33 cellular contexts compared by ENCODE assay signal in genomic region chr1:17883662-17884395, GRCh38.
"Had no signal": no experiment of that assay in that cellular context is flagged by ENCODE, and none has a peak within 500 bp of the region (broad histone marks: within the 10 kb centered on the region; RNA-seq: fewer than 3 reads in every experiment).

No MANE protein-coding gene starts in this region.

- H3K4me3 Mint-ChIP-seq: activated B cell treated with CpG ODN at 0.5 μM for 24 hours; activated CD8-positive, alpha-beta memory T cell treated with anti-CD3 and anti-CD28 coated beads, Interleukin-2, amount 10 ng/mL, durations not matched to agents 7 days and 5 days; activated CD8-positive, alpha-beta T cell treated with anti-CD3 and anti-CD28 coated beads, Interleukin-2, amount 10 ng/mL, durations not matched to agents 7 days and 5 days; activated naive CD8-positive, alpha-beta T cell; activated T-helper 1 cell treated with anti-CD3 and anti-CD28 coated beads, Interleukin-12 subunit alpha, Interleukin-12 subunit beta, Interleukin-2, Interleukin-4 antibody, amounts not matched to agents 30 ng/mL and 10 ng/mL and 1 ng/mL, durations not matched to agents 14 hours and 24 hours and 36 hours; effector memory CD8-positive, alpha-beta T cell; T-helper 17 cell; T-helper 2 cell treated with Interferon-gamma antibody and Interleukin-4, amounts not matched to agents 5 μg/mL and 100 μg/mL, for 36 hours had no signal

- H3K36me3 ChIP-seq: brain microvascular endothelial cell, esophagus squamous epithelium, gastroesophageal sphincter, WERI-Rb-1 had no signal

- H3K27me3 Mint-ChIP-seq: activated CD8-positive, alpha-beta memory T cell treated with anti-CD3 and anti-CD28 coated beads, Interleukin-2, amount 10 ng/mL, durations not matched to agents 7 days and 5 days had no signal

- H3K36me3 Mint-ChIP-seq: activated CD8-positive, alpha-beta memory T cell treated with anti-CD3 and anti-CD28 coated beads, Interleukin-2, amount 10 ng/mL, durations not matched to agents 7 days and 5 days; activated naive CD8-positive, alpha-beta T cell had no signal

- H3K9me3 ChIP-seq: esophagus squamous epithelium, gastroesophageal sphincter had no signal

- H3K4me1 ChIP-seq: esophagus squamous epithelium, gastroesophageal sphincter had no signal

- H3K27me3 ChIP-seq: brain microvascular endothelial cell had no signal

- H3K4me3 ChIP-seq: esophagus squamous epithelium, gastroesophageal sphincter had no signal

- ATAC-seq: activated CD4-positive, CD25-positive, alpha-beta regulatory T cell treated with anti-CD3 and anti-CD28 coated beads, Interleukin-2, amount 50 U/mL, for 24 hours; activated CD8-positive, alpha-beta memory T cell treated with anti-CD3 and anti-CD28 coated beads, Interleukin-2, amount 10 ng/mL, durations not matched to agents 7 days and 5 days; activated CD8-positive, alpha-beta T cell treated with anti-CD3 and anti-CD28 coated beads, Interleukin-2, amount 10 ng/mL, durations not matched to agents 7 days and 5 days; effector memory CD8-positive, alpha-beta T cell; gastroesophageal sphincter; T-helper 17 cell had no signal

- H3K4me1 Mint-ChIP-seq: activated B cell treated with CpG ODN at 0.5 μM for 24 hours; activated CD8-positive, alpha-beta memory T cell treated with anti-CD3 and anti-CD28 coated beads, Interleukin-2, amount 10 ng/mL, durations not matched to agents 7 days and 5 days; T-helper 17 cell had no signal

- H3K27ac ChIP-seq: brain microvascular endothelial cell, epithelial cell of prostate, esophagus squamous epithelium, gastroesophageal sphincter, WERI-Rb-1 had no signal

- DNase-seq: activated B cell treated with CpG ODN at 0.5 μM for 24 hours; activated CD4-positive, alpha-beta T cell treated with anti-CD3 and anti-CD28 coated beads for 48 hours; activated CD4-positive, alpha-beta T cell treated with anti-CD3 and anti-CD28 coated beads, Interleukin-2, amount 50 U/mL, for 1 hour; activated CD4-positive, alpha-beta T cell treated with anti-CD3 and anti-CD28 coated beads, Interleukin-2, amount 50 U/mL, for 48 hours; activated CD8-positive, alpha-beta memory T cell treated with anti-CD3 and anti-CD28 coated beads, Interleukin-2, amount 10 ng/mL, durations not matched to agents 7 days and 5 days; activated CD8-positive, alpha-beta memory T cell treated with anti-CD3 and anti-CD28 coated beads, Interleukin-2, amount 50 U/mL, for 4 hours; activated CD8-positive, alpha-beta T cell treated with anti-CD3 and anti-CD28 coated beads, Interleukin-2, amount 10 ng/mL, durations not matched to agents 7 days and 5 days; activated gamma-delta T cell treated with Interleukin-2 at 50 U/mL for 16 hours; activated naive CD4-positive, alpha-beta T cell treated with anti-CD3 and anti-CD28 coated beads, Interleukin-2, amount 50 U/mL, for 16 hours; activated naive CD4-positive, alpha-beta T cell treated with Interleukin-2 at 50 U/mL for 16 hours; activated T-cell treated with anti-CD3 and anti-CD28 coated beads, Interleukin-2, amount 50 U/mL, for 1 hour; activated T-cell treated with anti-CD3 and anti-CD28 coated beads, Interleukin-2, amount 50 U/mL, for 48 hours; amniotic stem cell; anterior cingulate cortex; brain microvascular endothelial cell; caudate nucleus; cortex of kidney; dermis blood vessel endothelial cell; effector CD4-positive, alpha-beta T cell; effector memory CD8-positive, alpha-beta T cell; esophagus squamous epithelium; foreskin melanocyte; T-helper 1 cell; T-helper 17 cell; T1000; WERI-Rb-1 had no signal

- H3K27ac Mint-ChIP-seq: activated B cell treated with CpG ODN at 0.5 μM for 24 hours; activated CD8-positive, alpha-beta memory T cell treated with anti-CD3 and anti-CD28 coated beads, Interleukin-2, amount 10 ng/mL, durations not matched to agents 7 days and 5 days; activated CD8-positive, alpha-beta T cell treated with anti-CD3 and anti-CD28 coated beads, Interleukin-2, amount 10 ng/mL, durations not matched to agents 7 days and 5 days; activated naive CD8-positive, alpha-beta T cell; activated T-helper 1 cell treated with anti-CD3 and anti-CD28 coated beads, Interleukin-12 subunit alpha, Interleukin-12 subunit beta, Interleukin-2, Interleukin-4 antibody, amounts not matched to agents 30 ng/mL and 10 ng/mL and 1 ng/mL, durations not matched to agents 14 hours and 24 hours and 36 hours; activated T-helper 2 cell treated with anti-CD3 and anti-CD28 coated beads, Interferon-gamma antibody, Interleukin-2, Interleukin-4, amounts not matched to agents 10 μg/mL and 5 μg/mL and 100 μg/mL, durations not matched to agents 14 hours and 24 hours and 36 hours; effector memory CD8-positive, alpha-beta T cell; T-helper 17 cell; T-helper 2 cell treated with Interferon-gamma antibody and Interleukin-4, amounts not matched to agents 5 μg/mL and 100 μg/mL, for 36 hours had no signal

- H3K9me3 Mint-ChIP-seq: activated B cell treated with CpG ODN at 0.5 μM for 24 hours; activated T-helper 1 cell treated with anti-CD3 and anti-CD28 coated beads, Interleukin-12 subunit alpha, Interleukin-12 subunit beta, Interleukin-2, Interleukin-4 antibody, amounts not matched to agents 30 ng/mL and 10 ng/mL and 1 ng/mL, durations not matched to agents 14 hours and 24 hours and 36 hours; activated T-helper 2 cell treated with anti-CD3 and anti-CD28 coated beads, Interferon-gamma antibody, Interleukin-2, Interleukin-4, amounts not matched to agents 10 μg/mL and 5 μg/mL and 100 μg/mL, durations not matched to agents 14 hours and 24 hours and 36 hours; T-helper 2 cell treated with Interferon-gamma antibody and Interleukin-4, amounts not matched to agents 5 μg/mL and 100 μg/mL, for 36 hours had no signal
